Comparison of ENCODE assay signal across 26 cellular contexts in genomic region chr14:104148433-104149277, GRCh38. TPM values are rescaled to one million over a fixed set of nuclear protein-coding genes. Genes with fewer than 3 reads are reported as not detected.
DNase-seq lines count a peak whose midpoint lies in the region; ATAC-seq, FAIRE-seq and TF ChIP-seq lines count a peak whose summit lies in the region.
"Had no signal": no experiment of that assay in that cellular context is flagged by ENCODE, and none has a peak within 500 bp of the region (broad histone marks: within the 10 kb centered on the region; RNA-seq: fewer than 3 reads in every experiment).

No MANE protein-coding gene starts in this region.

- TF ChIP-seq CTCF in right lobe of liver (IDR thresholded peaks at IDR 0.05) (no peak), HepG2 (CRISPR knock-in tag; IDR thresholded peaks at IDR 0.05) (no peak), heart left ventricle (IDR thresholded peaks at IDR 0.05) (no peak), nephron progenitor cell (IDR thresholded peaks at IDR 0.05) (no peak), breast epithelium (IDR thresholded peaks at IDR 0.05) (no peak)

- 0 out of 2 replicates have a peak, but pooled peaks cover 3% of the 10 kb centered on the region for H4K20me1 ChIP-seq in HepG2 (ENCODE audit: insufficient read depth, low read length)

- H3K4me1 ChIP-seq in right lobe of liver (peaks cover 0 to 3% (median 0%) of the 10 kb centered on the region in 4 donors), HepG2 (ENCODE audit: insufficient read depth, low read length) (no peaks in the 10 kb centered on the region), heart left ventricle (peaks cover 0 to 51% (median 18%) of the 10 kb centered on the region in 12 donors), breast epithelium (peaks cover 0 to 4% of the 10 kb centered on the region in 2 donors)
- H3K4me1 ChIP-seq: gastrocnemius medialis had no signal

- H3K9me3 Mint-ChIP-seq in nephron progenitor cell, result no peaks in the 10 kb centered on the region
- H3K9me3 Mint-ChIP-seq in activated naive CD4-positive, alpha-beta T cell treated with anti-CD3 and anti-CD28 coated beads, Interleukin-2, amount 10 ng/mL, durations not matched to agents 7 days and 5 days, result no peaks in the 10 kb centered on the region

- in situ Hi-C loops in HepG2 (cut with HindIII; ENCODE audit: extremely low pct_ligation_motif_present, low pct_unique_long_range_greater_than_20kb), result no loop called here

- H3K4me2 ChIP-seq in HepG2 (ENCODE audit: low read depth, low read length), result no peak overlapping the region

- H3K27me3 ChIP-seq in right lobe of liver, result no peaks in the 10 kb centered on the region
- peaks cover 12 to 69% of the 10 kb centered on the region in 2 experiments; a peak in 4 of 5 replicates for H3K27me3 ChIP-seq in HepG2 (ENCODE audit: control insufficient read depth in 1 of 2, insufficient read depth in 2 of 2, low read length in 2 of 2)
- H3K27me3 ChIP-seq in heart left ventricle, result no peaks in the 10 kb centered on the region
- peaks cover 0 to 9% of the 10 kb centered on the region in 2 donors for H3K27me3 ChIP-seq in breast epithelium
- H3K27me3 ChIP-seq in MG63, result no peaks in the 10 kb centered on the region
- H3K27me3 ChIP-seq: adrenal gland, neutrophil had no signal

- no peaks in the 10 kb centered on the region for H3K9me3 ChIP-seq in right lobe of liver
- no peaks in the 10 kb centered on the region for H3K9me3 ChIP-seq in HepG2 (ENCODE audit: low read length)
- no peaks in the 10 kb centered on the region for H3K9me3 ChIP-seq in heart left ventricle
- H3K9me3 ChIP-seq in breast epithelium, result no peaks in the 10 kb centered on the region
- H3K9me3 ChIP-seq in MG63, result no peaks in the 10 kb centered on the region
- H3K9me3 ChIP-seq: adrenal gland, gastrocnemius medialis, neutrophil had no signal

- no TSS peak for BruUV-seq in HepG2 (replicated peaks; lab: Mats Ljungman, UMichigan)

- intact Hi-C loops in right lobe of liver (cut with DNase I), result no loop called here
- intact Hi-C loops in HepG2 (cut with micrococcal nuclease; ENCODE audit: unreplicated experiment), result no loop called here
- intact Hi-C loops in heart left ventricle (cut with DNase I), result loop anchor here in 2 of 10 donors (10.0 kb wide), 2 partner anchors 76 to 146 kb away; no protein-coding TSS in a partner anchor
- intact Hi-C loops in breast epithelium (cut with DNase I; ENCODE audit: low total_unique reads), result no loop called here

- ATAC-seq in right lobe of liver (peak in 1 of 4 donors; percentile 16), HepG2 (no peak), heart left ventricle (peak in 1 of 4 donors; percentile 37), HG02885 (IDR thresholded peaks at IDR 0.05; ENCODE audit: poor library complexity, unreplicated experiment) (no peak)
- ATAC-seq: gastrocnemius medialis, left colon had no signal

- H3K4me3 Mint-ChIP-seq in nephron progenitor cell, result peak overlapping the region; percentile 48
- H3K4me3 Mint-ChIP-seq in activated naive CD4-positive, alpha-beta T cell treated with anti-CD3 and anti-CD28 coated beads, Interleukin-2, amount 10 ng/mL, durations not matched to agents 7 days and 5 days, result no peak overlapping the region

- H3K4me3 ChIP-seq in right lobe of liver (no peak overlapping the region), HepG2 (replicated peaks in 1 of 3; ENCODE audit: insufficient read depth in 1 of 3, low read depth in 2 of 3, low read length in 3 of 3) (no peak overlapping the region), heart left ventricle (no peak overlapping the region), breast epithelium (no peak overlapping the region), MG63 (no peak overlapping the region)
- H3K4me3 ChIP-seq: adrenal gland, gastrocnemius medialis had no signal

- CTCF ChIA-PET in HepG2 (lab: Yijun Ruan, JAX; ENCODE audit: low intra/inter-chr PET ratio, low total read pairs), result no interaction called here
- CTCF ChIA-PET in activated naive CD4-positive, alpha-beta T cell treated with anti-CD3 and anti-CD28 coated beads, Interleukin-2, amount 10 ng/mL, durations not matched to agents 7 days and 5 days (lab: Charles Lee), result no interaction called here

- H3K36me3 Mint-ChIP-seq in nephron progenitor cell (ENCODE audit: low read depth), result no peaks in the 10 kb centered on the region
- no peaks in the 10 kb centered on the region for H3K36me3 Mint-ChIP-seq in activated naive CD4-positive, alpha-beta T cell treated with anti-CD3 and anti-CD28 coated beads, Interleukin-2, amount 10 ng/mL, durations not matched to agents 7 days and 5 days

- WGBS in right lobe of liver (ENCODE audit: insufficient coverage, low coverage, low lambda C conversion rate, missing lambda C conversion rate), result 52% methylated on average over 6 of the region's 22 CpGs
- WGBS in HepG2 (ENCODE audit: low lambda C conversion rate), result 0% methylated on average over 9 of the region's 22 CpGs
- whole genome bisulfite sequencing in heart left ventricle, 4 donors, result 60 to 76% (median 68%) methylated on average over 7 to 22 of the region's 22 CpGs

- POLR2A ChIA-PET in HepG2 (lab: Yijun Ruan, JAX), result no interaction called here

- H3K27me3 Mint-ChIP-seq in nephron progenitor cell (ENCODE audit: low read depth, poor library complexity), result peaks cover 17% of the 10 kb centered on the region
- no peaks in the 10 kb centered on the region for H3K27me3 Mint-ChIP-seq in activated naive CD4-positive, alpha-beta T cell treated with anti-CD3 and anti-CD28 coated beads, Interleukin-2, amount 10 ng/mL, durations not matched to agents 7 days and 5 days

- DNase-seq in right lobe of liver (peak in 2 of 3 donors; percentile 18 to 41), HepG2 (ENCODE audit: low spot score) (no peak), heart left ventricle (peak in 3 of 5 donors; percentile 20 to 53 (median 21)), nephron progenitor cell (no peak), breast epithelium (ENCODE audit: low spot score in 2 of 2) (no peak), MG63 (no peak)
- no peak for DNase-seq in activated naive CD4-positive, alpha-beta T cell treated with anti-CD3 and anti-CD28 coated beads, Interleukin-2, amount 10 ng/mL, durations not matched to agents 7 days and 5 days
- DNase-seq: activated gamma-delta T cell; activated T-cell treated with anti-CD3 and anti-CD28 coated beads for 4 hours; adrenal gland; caudate nucleus; gastrocnemius medialis; left colon; MM.1S; NCI-H1436 treated with DMSO at 0.1 percent for 48 hours; NCI-H2171; NCI-H526 treated with DMSO at 0.1 percent for 48 hours; SHP77; stimulated activated CD4-positive, alpha-beta T cell treated with anti-CD3 and anti-CD28 coated beads, Interleukin-15, amount 100 ng/mL, for 24 hours; T-helper 1 cell had no signal

- H3K27ac Mint-ChIP-seq in nephron progenitor cell, result no peak overlapping the region
- no peak overlapping the region for H3K27ac Mint-ChIP-seq in activated naive CD4-positive, alpha-beta T cell treated with anti-CD3 and anti-CD28 coated beads, Interleukin-2, amount 10 ng/mL, durations not matched to agents 7 days and 5 days

- H2AFZ ChIP-seq in HepG2 (ENCODE audit: low read length), result no peak overlapping the region

- no peaks in the 10 kb centered on the region for H3K36me3 ChIP-seq in right lobe of liver
- no peaks in the 10 kb centered on the region for H3K36me3 ChIP-seq in HepG2 (replicated peaks in 1 of 2; ENCODE audit: control insufficient read depth in 1 of 2, insufficient read depth in 2 of 2, low read length in 2 of 2)
- peaks cover 0 to 12% (median 0%) of the 10 kb centered on the region in 9 donors for H3K36me3 ChIP-seq in heart left ventricle
- H3K36me3 ChIP-seq in breast epithelium, result no peaks in the 10 kb centered on the region
- H3K36me3 ChIP-seq in MG63, result no peaks in the 10 kb centered on the region
- H3K36me3 ChIP-seq: adrenal gland, gastrocnemius medialis, neutrophil had no signal

- H3K79me2 ChIP-seq in HepG2 (ENCODE audit: insufficient read depth, low read length), result no peaks in the 10 kb centered on the region

- no peak for TF ChIP-seq RAD21 in HepG2 (CRISPR knock-in tag; IDR thresholded peaks at IDR 0.05)

- TF ChIP-seq POLR2A in right lobe of liver (IDR thresholded peaks at IDR 0.05) (no peak), HepG2 (IDR thresholded peaks at IDR 0.05; ENCODE audit: insufficient read depth in 1 of 2, low read depth in 2 of 2, low read length in 2 of 2) (no peak), heart left ventricle (IDR thresholded peaks at IDR 0.05) (no peak), breast epithelium (IDR thresholded peaks at IDR 0.05) (no peak)

- H3K9ac ChIP-seq in HepG2 (ENCODE audit: insufficient read depth, low read depth, low read length), result no peak overlapping the region

- H3K27ac ChIP-seq in right lobe of liver (no peak overlapping the region), HepG2 (ENCODE audit: extremely low read length, insufficient read depth, low read length) (no peak overlapping the region), heart left ventricle (peak overlapping the region in 4 of 12 donors; percentile 35 to 52 (median 38)), breast epithelium (peak overlapping the region in 1 of 2 donors; percentile 74)
- H3K27ac ChIP-seq: gastrocnemius medialis, HL-60, neutrophil had no signal

- FAIRE-seq in HepG2 (lab: Jason Lieb, UNC), result no peak
- FAIRE-seq: A204.1, GM18507 had no signal

- H3K4me1 Mint-ChIP-seq in nephron progenitor cell, result peaks cover 52% of the 10 kb centered on the region
- no peaks in the 10 kb centered on the region for H3K4me1 Mint-ChIP-seq in activated naive CD4-positive, alpha-beta T cell treated with anti-CD3 and anti-CD28 coated beads, Interleukin-2, amount 10 ng/mL, durations not matched to agents 7 days and 5 days

- TF ChIP-seq EP300 in HepG2 (IDR thresholded peaks at IDR 0.05; ENCODE audit: low read depth in 2 of 2, low read length in 2 of 2) (no peak), HepG2 (CRISPR knock-in tag; IDR thresholded peaks at IDR 0.05; ENCODE audit: borderline replicate concordance) (no peak)

RNA-seq across cellular contexts. Expression of gene KIF26A, which starts 10.3 kb away (rescaled TPM):
- total RNA-seq in right lobe of liver (1 to 10 TPM in 4 of 6 experiments, under 1 TPM in 2; 0.79 to 1.5 (median 1.1) TPM), HepG2 (2016; rRNA removed; fragmentation: Illumina TruSeq; extraction: Trizol) (not detected in 2 replicates), heart left ventricle (10 to 100 TPM in 2 of 9 donors, 1 to 10 TPM in 7; 4.9 to 12.6 (median 7.8) TPM), breast epithelium (1 to 10 TPM; 1.4 to 4.6 (median 2.2) TPM)
- not detected in 2 replicates for total RNA-seq in HepG2 (2016; cell fraction: cytosol; rRNA removed; fragmentation: Illumina TruSeq; extraction: Trizol; ENCODE audit: low read depth)
- total RNA-seq in HepG2 (2016; cell fraction: insoluble cytoplasmic fraction; rRNA removed; fragmentation: Illumina TruSeq; extraction: Trizol), result not detected in 2 replicates
- total RNA-seq in HepG2 (2016; cell fraction: membrane; rRNA removed; fragmentation: Illumina TruSeq; extraction: Trizol), result not detected in 2 replicates
- total RNA-seq in HepG2 (2016; cell fraction: nucleus; rRNA removed; fragmentation: Illumina TruSeq; extraction: Trizol), result not detected in 2 replicates
- polyA plus RNA-seq in HepG2 (2011; rRNA removed) (not detected in 2 replicates), heart left ventricle (1 to 10 TPM; 5.0 to 8.0 TPM)
- polyA plus RNA-seq in HepG2 (2011; cell fraction: cytosol; rRNA removed), result not detected in 2 replicates
- polyA plus RNA-seq in HepG2 (2011; cell fraction: nucleus; rRNA removed), result not detected in 2 replicates
- not detected in 2 replicates for polyA plus RNA-seq in HepG2 (2012)
- polyA plus RNA-seq in HepG2 (2016; cell fraction: cytosol; fragmentation: Illumina TruSeq; extraction: Trizol; ENCODE audit: low read depth), result not detected in 2 replicates
- not detected in 2 replicates for polyA plus RNA-seq in HepG2 (2016; cell fraction: insoluble cytoplasmic fraction; fragmentation: Illumina TruSeq; extraction: Trizol; ENCODE audit: low read depth)
- polyA plus RNA-seq in HepG2 (2016; cell fraction: membrane; fragmentation: Illumina TruSeq; extraction: Trizol; ENCODE audit: low read depth), result not detected in 2 replicates
- not detected in 2 replicates for polyA plus RNA-seq in HepG2 (2016; cell fraction: nucleus; fragmentation: Illumina TruSeq; extraction: Trizol; ENCODE audit: insufficient read depth, low read depth)
- polyA minus RNA-seq in HepG2 (2011; rRNA and poly(A)+ RNA removed; ENCODE audit: low replicate concordance), result 0.02 and 12.4 TPM in 2 replicates
- polyA minus RNA-seq in HepG2 (2011; cell fraction: cytosol; rRNA and poly(A)+ RNA removed), result 0.18 and 0.30 TPM in 2 replicates
- polyA minus RNA-seq in HepG2 (2011; cell fraction: nucleus; rRNA and poly(A)+ RNA removed), result 0.13 TPM in 1 of 2 replicates, not detected in the other
- 0.92 and 1.1 TPM in 2 replicates for total RNA-seq in MG63 (2014; rRNA removed; shearing (Covaris generic); ENCODE audit: low replicate concordance)
- total RNA-seq: mononuclear cell had no signal

Comparison
In these comparisons a context has a peak if more than half of its experiments do, and no peak if none do; other contexts are left out.
1. DNase-seq: peak in right lobe of liver (2 of 3) and heart left ventricle (3 of 5); none in HepG2 (single experiment), nephron progenitor cell (single experiment), activated naive CD4-positive, alpha-beta T cell treated with anti-CD3 and anti-CD28 coated beads, Interleukin-2, amount 10 ng/mL, durations not matched to agents 7 days and 5 days (single experiment), breast epithelium (0 of 2) and MG63 (single experiment).